ENCODE assay signal across 27 cellular contexts in genomic region chr3:154776549-154777230, GRCh38.
DNase-seq lines count a peak whose midpoint lies in the region; ATAC-seq and TF ChIP-seq lines count a peak whose summit lies in the region.
"Had no signal": no experiment of that assay in that cellular context is flagged by ENCODE, and none has a peak within 500 bp of the region (broad histone marks: within the 10 kb centered on the region; RNA-seq: fewer than 3 reads in every experiment).

No MANE protein-coding gene starts in this region.

- H3K14ac ChIP-seq in trophoblast cell (ENCODE audit: low read length): no peak overlapping the region

- H3K23ac ChIP-seq in trophoblast cell (ENCODE audit: low read length): no peak overlapping the region

- ATAC-seq in GM18868 (IDR thresholded peaks at IDR 0.05; ENCODE audit: unreplicated experiment) (no peak), GM21515 (IDR thresholded peaks at IDR 0.05; ENCODE audit: unreplicated experiment) (no peak)
- ATAC-seq: A549; activated T-cell treated with anti-CD3 and anti-CD28 coated beads, Interleukin-2, amount 50 U/mL, for 72 hours; naive thymus-derived CD8-positive, alpha-beta T cell had no signal

- H2AFZ ChIP-seq in trophoblast cell (ENCODE audit: insufficient read depth, low read length, poor library complexity): no peak overlapping the region

- H3K4me3 ChIP-seq in WERI-Rb-1 (ENCODE audit: low read depth, low read length) (peak overlapping the region; percentile 7; the same call in 1 of the 2 replicates), trophoblast cell (ENCODE audit: low read depth, low read length) (no peak overlapping the region)
- H3K4me3 ChIP-seq: A549, skin epidermis, thoracic aorta, vagina had no signal

- no peaks in the 10 kb centered on the region for H3K27me3 Mint-ChIP-seq in T-helper 2 cell treated with Interferon-gamma antibody and Interleukin-4, amounts not matched to agents 5 μg/mL and 100 μg/mL, for 36 hours (ENCODE audit: low read depth)
- H3K27me3 Mint-ChIP-seq: activated B cell treated with CpG ODN at 0.5 μM for 24 hours; activated naive CD4-positive, alpha-beta T cell treated with anti-CD3 and anti-CD28 coated beads, Interleukin-2, amount 10 ng/mL, durations not matched to agents 7 days and 5 days; CD4-positive, alpha-beta memory T cell; stimulated activated naive CD8-positive, alpha-beta T cell treated with anti-CD3 and anti-CD28 coated beads, Interleukin-15, Interleukin-2, amounts not matched to agents 100 ng/mL and 50 ng/mL, for 24 hours had no signal

- H3K4me2 ChIP-seq in trophoblast cell (ENCODE audit: low read length): no peak overlapping the region
- H3K4me2 ChIP-seq: A549 had no signal

- no peak overlapping the region for H4K8ac ChIP-seq in trophoblast cell (ENCODE audit: low read depth, low read length)

- no peaks in the 10 kb centered on the region for H3K79me2 ChIP-seq in trophoblast cell (ENCODE audit: control insufficient read depth, insufficient read depth, low read length, poor library complexity)

- H3K36me3 Mint-ChIP-seq in T-helper 2 cell treated with Interferon-gamma antibody and Interleukin-4, amounts not matched to agents 5 μg/mL and 100 μg/mL, for 36 hours (ENCODE audit: low read depth): no peaks in the 10 kb centered on the region
- H3K36me3 Mint-ChIP-seq: activated naive CD4-positive, alpha-beta T cell treated with anti-CD3 and anti-CD28 coated beads, Interleukin-2, amount 10 ng/mL, durations not matched to agents 7 days and 5 days; CD4-positive, alpha-beta memory T cell; naive thymus-derived CD8-positive, alpha-beta T cell had no signal

- no peak overlapping the region for H3K4ac ChIP-seq in trophoblast cell (ENCODE audit: low read depth, low read length)

- no peak overlapping the region for H3K18ac ChIP-seq in trophoblast cell (ENCODE audit: low read length)

- H2BK12ac ChIP-seq in trophoblast cell (ENCODE audit: low read length): no peak overlapping the region

- WGBS in trophoblast cell (ENCODE audit: extremely low coverage, insufficient coverage, insufficient read length): no CpG with 5 or more reads among the region's 5 CpGs

- H3K9ac ChIP-seq in trophoblast cell (ENCODE audit: low read length): no peak overlapping the region

- no peaks in the 10 kb centered on the region for H3K4me1 Mint-ChIP-seq in T-helper 2 cell treated with Interferon-gamma antibody and Interleukin-4, amounts not matched to agents 5 μg/mL and 100 μg/mL, for 36 hours (ENCODE audit: low read depth)
- H3K4me1 Mint-ChIP-seq: activated B cell treated with CpG ODN at 0.5 μM for 24 hours; activated naive CD4-positive, alpha-beta T cell treated with anti-CD3 and anti-CD28 coated beads, Interleukin-2, amount 10 ng/mL, durations not matched to agents 7 days and 5 days; CD4-positive, alpha-beta memory T cell; naive thymus-derived CD8-positive, alpha-beta T cell had no signal

- H4K12ac ChIP-seq in trophoblast cell (ENCODE audit: low read depth, low read length): no peak overlapping the region

- no peak overlapping the region for H2BK5ac ChIP-seq in trophoblast cell (ENCODE audit: low read depth, low read length, poor library complexity)

- no peak for TF ChIP-seq CTCF in WERI-Rb-1 (IDR thresholded peaks at IDR 0.05; ENCODE audit: low read depth, low read length)

- H3K9me3 ChIP-seq in WERI-Rb-1 (ENCODE audit: severe bottlenecking) (no peaks in the 10 kb centered on the region), trophoblast cell (ENCODE audit: insufficient read depth, low read depth, low read length) (no peaks in the 10 kb centered on the region)
- H3K9me3 ChIP-seq: A549, thoracic aorta, vagina had no signal

- H3K9me3 Mint-ChIP-seq in T-helper 2 cell treated with Interferon-gamma antibody and Interleukin-4, amounts not matched to agents 5 μg/mL and 100 μg/mL, for 36 hours: no peaks in the 10 kb centered on the region
- H3K9me3 Mint-ChIP-seq: activated B cell treated with CpG ODN at 0.5 μM for 24 hours; activated naive CD4-positive, alpha-beta T cell treated with anti-CD3 and anti-CD28 coated beads, Interleukin-2, amount 10 ng/mL, durations not matched to agents 7 days and 5 days; activated T-cell treated with anti-CD3 and anti-CD28 coated beads, Interleukin-2, amount 50 U/mL, for 72 hours; stimulated activated naive CD8-positive, alpha-beta T cell treated with anti-CD3 and anti-CD28 coated beads, Interleukin-15, Interleukin-2, amounts not matched to agents 100 ng/mL and 50 ng/mL, for 24 hours had no signal

- 0 out of 2 replicates have a peak overlapping the region, but pooled peaks have one; percentile 15 for H3K27ac ChIP-seq in WERI-Rb-1
- no peak overlapping the region for H3K27ac ChIP-seq in trophoblast cell (ENCODE audit: low read depth, low read length)
- H3K27ac ChIP-seq: A549, brain microvascular endothelial cell, skin epidermis, thoracic aorta, vagina had no signal

- no peaks in the 10 kb centered on the region for H3K4me1 ChIP-seq in trophoblast cell (ENCODE audit: control insufficient read depth in 1 of 2, insufficient read depth in 2 of 2, low read length in 2 of 2)
- H3K4me1 ChIP-seq: A549, vagina had no signal

- H2AK5ac ChIP-seq in trophoblast cell (ENCODE audit: low read length): no peak overlapping the region

- no peak overlapping the region for H3K4me3 Mint-ChIP-seq in T-helper 2 cell treated with Interferon-gamma antibody and Interleukin-4, amounts not matched to agents 5 μg/mL and 100 μg/mL, for 36 hours
- H3K4me3 Mint-ChIP-seq: activated B cell treated with CpG ODN at 0.5 μM for 24 hours; activated naive CD4-positive, alpha-beta T cell treated with anti-CD3 and anti-CD28 coated beads, Interleukin-2, amount 10 ng/mL, durations not matched to agents 7 days and 5 days; activated T-cell treated with anti-CD3 and anti-CD28 coated beads, Interleukin-2, amount 50 U/mL, for 72 hours; CD4-positive, alpha-beta memory T cell; naive thymus-derived CD8-positive, alpha-beta T cell; stimulated activated naive CD8-positive, alpha-beta T cell treated with anti-CD3 and anti-CD28 coated beads, Interleukin-15, Interleukin-2, amounts not matched to agents 100 ng/mL and 50 ng/mL, for 24 hours had no signal

- H3K36me3 ChIP-seq in WERI-Rb-1 (no peaks in the 10 kb centered on the region), trophoblast cell (ENCODE audit: control insufficient read depth in 1 of 2, insufficient read depth in 2 of 2, low read length in 2 of 2) (no peaks in the 10 kb centered on the region)
- H3K36me3 ChIP-seq: brain microvascular endothelial cell, thoracic aorta, vagina had no signal

- no peak overlapping the region for H2BK120ac ChIP-seq in trophoblast cell (ENCODE audit: insufficient read depth, low read length, poor library complexity)

- no peak overlapping the region for H3K27ac Mint-ChIP-seq in T-helper 2 cell treated with Interferon-gamma antibody and Interleukin-4, amounts not matched to agents 5 μg/mL and 100 μg/mL, for 36 hours
- H3K27ac Mint-ChIP-seq: activated B cell treated with CpG ODN at 0.5 μM for 24 hours; activated naive CD4-positive, alpha-beta T cell treated with anti-CD3 and anti-CD28 coated beads, Interleukin-2, amount 10 ng/mL, durations not matched to agents 7 days and 5 days; activated T-cell treated with anti-CD3 and anti-CD28 coated beads, Interleukin-2, amount 50 U/mL, for 72 hours; CD4-positive, alpha-beta memory T cell; stimulated activated naive CD8-positive, alpha-beta T cell treated with anti-CD3 and anti-CD28 coated beads, Interleukin-15, Interleukin-2, amounts not matched to agents 100 ng/mL and 50 ng/mL, for 24 hours had no signal

- no peaks in the 10 kb centered on the region for H3K79me1 ChIP-seq in trophoblast cell (ENCODE audit: low read length)

- H3K27me3 ChIP-seq in WERI-Rb-1 (ENCODE audit: insufficient read depth, low read depth, severe bottlenecking) (no peaks in the 10 kb centered on the region), trophoblast cell (ENCODE audit: insufficient read depth, low read length) (no peaks in the 10 kb centered on the region)
- H3K27me3 ChIP-seq: brain microvascular endothelial cell, vagina had no signal

- H4K91ac ChIP-seq in trophoblast cell (ENCODE audit: low read depth, low read length): no peak overlapping the region

- peak; percentile 75 for DNase-seq in COR-L47 (lab: John Stamatoyannopoulos, UW)
- peak; percentile 84 for DNase-seq in NCI-H146 treated with DMSO at 0.1 percent for 48 hours (lab: John Stamatoyannopoulos, UW; ENCODE audit: unreplicated experiment)
- DNase-seq in WERI-Rb-1: peak; percentile 47
- peak; percentile 82 for DNase-seq in myocyte (ENCODE audit: low read depth)
- DNase-seq in trophoblast cell: no peak
- no peak for DNase-seq in T-helper 2 cell treated with Interferon-gamma antibody and Interleukin-4, amounts not matched to agents 5 μg/mL and 100 μg/mL, for 36 hours (ENCODE audit: low spot score)
- DNase-seq: activated B cell treated with CpG ODN at 0.5 μM for 24 hours; activated CD4-positive, alpha-beta T cell treated with anti-CD3 and anti-CD28 coated beads, Interleukin-2, amount 50 U/mL, for 4 hours; activated naive CD4-positive, alpha-beta T cell treated with anti-CD3 and anti-CD28 coated beads, Interleukin-2, amount 10 ng/mL, durations not matched to agents 7 days and 5 days; activated T-cell treated with anti-CD3 and anti-CD28 coated beads, Interleukin-2, amount 50 U/mL, for 72 hours; AML-193; amniotic stem cell; brain microvascular endothelial cell; CD4-positive, alpha-beta memory T cell; Kasumi-1; left ventricle myocardium superior; naive thymus-derived CD8-positive, alpha-beta T cell; NCI-H187 treated with DMSO at 0.1 percent for 48 hours; occipital lobe; T1000 had no signal

Comparison
In these comparisons a context has a peak if more than half of its experiments do, and no peak if none do; other contexts are left out.
1. DNase-seq: peak in COR-L47 (single experiment), NCI-H146 treated with DMSO at 0.1 percent for 48 hours (single experiment), WERI-Rb-1 (single experiment) and myocyte (single experiment); none in trophoblast cell (0 of 2) and T-helper 2 cell treated with Interferon-gamma antibody and Interleukin-4, amounts not matched to agents 5 μg/mL and 100 μg/mL, for 36 hours (single experiment).